21 cellular contexts compared by ENCODE assay signal in the genomic region with DNA sequence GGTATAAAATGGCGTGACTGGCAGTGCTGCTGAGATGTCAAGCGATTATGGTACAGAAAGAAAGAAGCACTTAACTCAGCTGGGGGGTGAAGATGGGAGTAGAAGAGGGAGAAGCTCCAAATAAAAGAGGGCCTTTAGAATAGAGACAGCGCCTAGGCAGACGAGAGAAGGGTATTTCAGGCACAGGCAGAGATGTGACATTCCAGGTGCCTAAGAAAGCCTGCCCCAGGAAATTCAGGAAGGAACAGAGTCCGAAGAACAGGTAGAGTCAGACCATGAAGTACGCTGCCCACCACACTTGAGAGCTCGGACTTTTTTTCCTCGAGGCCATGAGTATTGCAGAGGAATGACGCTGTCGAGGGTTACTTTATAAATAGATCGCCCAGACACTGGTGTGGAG.
A peak's percentile ranks its signal among the peaks of the same experiment; 100 is the strongest.
DNase-seq lines count a peak whose midpoint lies in the region; ATAC-seq, FAIRE-seq and TF ChIP-seq lines count a peak whose summit lies in the region.
"Had no signal": no experiment of that assay in that cellular context is flagged by ENCODE, and none has a peak within 500 bp of the region (broad histone marks: within the 10 kb centered on the region; RNA-seq: fewer than 3 reads in every experiment).

No MANE protein-coding gene starts in this region.

- H2AK5ac ChIP-seq in H1 (ENCODE audit: low read depth, low read length), result no peak overlapping the region

- H3K27ac ChIP-seq in GM23338 (ENCODE audit: low read depth) (no peak overlapping the region), SJCRH30 (peak overlapping the region; percentile 91), H1 (ENCODE audit: low read depth, low read length) (no peak overlapping the region), lower lobe of right lung (no peak overlapping the region)
- H3K27ac ChIP-seq: A549 had no signal

- TF ChIP-seq POLR2A in H1 (IDR thresholded peaks at IDR 0.05; ENCODE audit: control extremely low read depth in 1 of 2, low read depth in 2 of 2, low read length in 2 of 2), result no peak
- TF ChIP-seq POLR2A in GM18505 (IDR thresholded peaks at IDR 0.05; ENCODE audit: borderline replicate concordance, extremely low read depth, insufficient read depth, insufficient read length), result no peak

- no peaks in the 10 kb centered on the region for H3F3A ChIP-seq in GM23338 (replicated peaks; ENCODE audit: low read depth)

- H2AFZ ChIP-seq in GM23338, result peak overlapping the region; percentile 84
- peak overlapping the region; percentile 61; the same call in 1 of the 2 replicates for H2AFZ ChIP-seq in H1 (ENCODE audit: low read length)

- H3K79me1 ChIP-seq in H1 (ENCODE audit: low read depth, low read length), result no peaks in the 10 kb centered on the region

- H3K27ac Mint-ChIP-seq in GM23338, result no peak overlapping the region
- H3K27ac Mint-ChIP-seq: CD4-positive, alpha-beta memory T cell; H9 had no signal

- WGBS in H1 (ENCODE audit: extremely low coverage in 1 of 2, insufficient coverage in 1 of 2, insufficient read length in 1 of 2, insufficient replicate concordance in 2 of 2, low coverage in 1 of 2, low lambda C conversion rate in 2 of 2, missing lambda C conversion rate in 1 of 2), 2 experiments, result 88% methylated on average over 11 of the region's 11 CpGs; no CpG with 5 or more reads in 1 of the 2 experiments

- no peaks in the 10 kb centered on the region for H3K79me2 ChIP-seq in GM23338 (replicated peaks; ENCODE audit: insufficient read depth)
- no peaks in the 10 kb centered on the region for H3K79me2 ChIP-seq in H1 (ENCODE audit: control insufficient read depth in 1 of 2, insufficient read depth in 2 of 2, low read length in 2 of 2)

- no peak overlapping the region for H2BK20ac ChIP-seq in H1 (ENCODE audit: low read length)

- no peaks in the 10 kb centered on the region for H3K23me2 ChIP-seq in H1 (ENCODE audit: low read depth, low read length)

- POLR2A ChIA-PET in H1 (lab: Charles Lee; ENCODE audit: partially characterized antibody), result no interaction called here

- CTCF ChIA-PET in H1 (lab: Charles Lee; ENCODE audit: partially characterized antibody), result interaction anchor here (2.4 kb wide), 1 partner anchor 9 kb away, joined by 11 read pairs; no protein-coding TSS in a partner anchor

- no peaks in the 10 kb centered on the region for H3K36me3 ChIP-seq in GM23338 (ENCODE audit: insufficient read depth)
- no peaks in the 10 kb centered on the region for H3K36me3 ChIP-seq in SJCRH30
- H3K36me3 ChIP-seq in H1 (ENCODE audit: control insufficient read depth in 2 of 4, insufficient read depth in 4 of 4, low read length in 3 of 4), result no peaks in the 10 kb centered on the region
- H3K36me3 ChIP-seq in lower lobe of right lung, result no peaks in the 10 kb centered on the region

- H3K4ac ChIP-seq in H1 (replicated peaks; ENCODE audit: insufficient read length, low read depth, low read length), result no peak overlapping the region

- no peak for TF ChIP-seq EP300 in H1 (IDR thresholded peaks at IDR 0.05; ENCODE audit: borderline replicate concordance in 1 of 2, low read depth in 2 of 2, low read length in 2 of 2)

- H3K9me3 ChIP-seq in SJCRH30 (replicated peaks) (no peaks in the 10 kb centered on the region), H1 (ENCODE audit: insufficient read depth in 2 of 2, low read depth in 1 of 2, low read length in 1 of 2) (no peaks in the 10 kb centered on the region), lower lobe of right lung (no peaks in the 10 kb centered on the region)
- H3K9me3 ChIP-seq: A549 had no signal

- DNase-seq in GM23338 (ENCODE audit: low spot score) (peak; percentile 22), SJCRH30 (peak in 1 of 2 experiments; percentile 14), H1 (ENCODE audit: low read depth in 1 of 2, low spot score in 2 of 2) (no peak), lower lobe of right lung (no peak), cortex of kidney (lab: John Stamatoyannopoulos, UW) (no peak)
- DNase-seq: 8988T; ACHN; C1 segment of cervical spinal cord; Calu3; CD4-positive, alpha-beta memory T cell; COR-L47; DMS53; DMS79 treated with DMSO at 0.1 percent for 48 hours; GOT3; H9 had no signal

- H4K20me1 ChIP-seq in GM23338 (replicated peaks; ENCODE audit: insufficient read depth) (no peaks in the 10 kb centered on the region), H1 (replicated peaks in 1 of 2; ENCODE audit: control insufficient read depth in 1 of 2, insufficient read depth in 2 of 2, low read length in 2 of 2) (no peaks in the 10 kb centered on the region)

- H2BK120ac ChIP-seq in H1 (replicated peaks; ENCODE audit: low read depth, low read length), result no peak overlapping the region

- H3K9ac ChIP-seq in H1 (replicated peaks in 1 of 4; ENCODE audit: extremely low read depth in 1 of 4, low read depth in 3 of 4, low read length in 3 of 4), result no peak overlapping the region

- peak overlapping the region; percentile 32; the same call in 1 of the 2 replicates for H3K18ac ChIP-seq in H1 (ENCODE audit: extremely low read depth, low read length)

- TF ChIP-seq CTCF in GM23338 (conservative IDR thresholded peaks at IDR 0.05; ENCODE audit: low read depth in 2 of 2), result no peak
- TF ChIP-seq CTCF in H1 (IDR thresholded peaks at IDR 0.05; ENCODE audit: control extremely low read depth in 1 of 3, insufficient read depth in 1 of 3, low read depth in 1 of 3, low read length in 3 of 3), result no peak
- TF ChIP-seq CTCF in lower lobe of right lung (IDR thresholded peaks at IDR 0.05), result no peak

- H4K5ac ChIP-seq in H1 (ENCODE audit: insufficient read length, low read depth, low read length), result no peak overlapping the region

- H3K4me3 ChIP-seq in GM23338 (no peak overlapping the region), SJCRH30 (no peak overlapping the region), H1 (ENCODE audit: extremely low read depth in 1 of 4, insufficient read depth in 2 of 4, low read depth in 3 of 4, low read length in 4 of 4) (no peak overlapping the region), lower lobe of right lung (no peak overlapping the region)
- H3K4me3 ChIP-seq: A549 had no signal

- FAIRE-seq in H1 (lab: Jason Lieb, UNC), result no peak
- FAIRE-seq: A549, G401.6, GM19239 had no signal

- H4K91ac ChIP-seq in H1 (replicated peaks; ENCODE audit: insufficient read length, low read length), result no peak overlapping the region

- H3K9me3 Mint-ChIP-seq in GM23338, result no peaks in the 10 kb centered on the region
- H3K9me3 Mint-ChIP-seq: CD4-positive, alpha-beta memory T cell; H9 had no signal

- H3K27me3 ChIP-seq in GM23338 (ENCODE audit: insufficient read depth) (no peaks in the 10 kb centered on the region), SJCRH30 (no peaks in the 10 kb centered on the region), H1 (replicated peaks in 1 of 4; ENCODE audit: control insufficient read depth in 3 of 4, extremely low read depth in 1 of 4, insufficient read depth in 3 of 4, low read length in 3 of 4) (no peaks in the 10 kb centered on the region), lower lobe of right lung (ENCODE audit: low read depth) (no peaks in the 10 kb centered on the region)

- no peak overlapping the region for H3K4me3 Mint-ChIP-seq in GM23338
- H3K4me3 Mint-ChIP-seq: CD4-positive, alpha-beta memory T cell; H9 had no signal

- no peak overlapping the region for H2BK5ac ChIP-seq in H1 (ENCODE audit: low read depth, low read length)

- H3K14ac ChIP-seq in H1 (ENCODE audit: insufficient read length), result no peak overlapping the region

- H3K23ac ChIP-seq in H1 (ENCODE audit: insufficient read length), result no peak overlapping the region

- H3K56ac ChIP-seq in H1 (replicated peaks; ENCODE audit: insufficient read length, low read depth, low read length), result no peak overlapping the region

- peaks cover 6% of the 10 kb centered on the region; the same call in 1 of the 3 replicates for H3K4me1 Mint-ChIP-seq in GM23338

- ATAC-seq in GM23338 (peak; percentile 57), GM18505 (IDR thresholded peaks at IDR 0.05; ENCODE audit: unreplicated experiment) (no peak), esophagus mucosa (no peak), lower lobe of right lung (no peak)
- ATAC-seq: A549, HCT116 had no signal

- 0 out of 2 replicates have a peak overlapping the region, but pooled peaks have one; percentile 50 for H2BK12ac ChIP-seq in H1 (ENCODE audit: low read depth, low read length)

- no peak for TF ChIP-seq RAD21 in H1 (IDR thresholded peaks at IDR 0.05 in 1 of 2, conservative IDR thresholded peaks at IDR 0.05 in 1 of 2; ENCODE audit: low read depth in 2 of 2, low read length in 2 of 2)

- peaks cover 8% of the 10 kb centered on the region for H3K4me1 ChIP-seq in GM23338 (ENCODE audit: insufficient read depth)
- H3K4me1 ChIP-seq in SJCRH30, result peaks cover 15% of the 10 kb centered on the region
- peaks cover 0 to 6% (median 4%) of the 10 kb centered on the region in 4 experiments; a peak in 3 of 7 replicates for H3K4me1 ChIP-seq in H1 (replicated peaks in 1 of 4; ENCODE audit: control insufficient read depth in 3 of 4, insufficient read depth in 4 of 4, low read length in 3 of 4)
- no peaks in the 10 kb centered on the region for H3K4me1 ChIP-seq in lower lobe of right lung
- H3K4me1 ChIP-seq: A549 had no signal

- H3K4me2 ChIP-seq in GM23338, result no peak overlapping the region
- H3K4me2 ChIP-seq in H1 (ENCODE audit: insufficient read depth in 1 of 2, low read depth in 2 of 2, low read length in 2 of 2), result no peak overlapping the region; a peak in 1 of 4 replicates
- H3K4me2 ChIP-seq: A549 had no signal

- no peaks in the 10 kb centered on the region for H3K9me2 ChIP-seq in GM23338 (ENCODE audit: insufficient read depth)

- H3K36me3 Mint-ChIP-seq in GM23338 (ENCODE audit: low read depth), result no peaks in the 10 kb centered on the region
- H3K36me3 Mint-ChIP-seq: CD4-positive, alpha-beta memory T cell had no signal

- intact Hi-C loops in lower lobe of right lung (cut with DNase I), result no loop called here

- no peak overlapping the region for H4K8ac ChIP-seq in H1 (ENCODE audit: extremely low read depth, insufficient read depth, low read length)

- H2BK15ac ChIP-seq in H1 (ENCODE audit: low read length), result no peak overlapping the region

- H3K27me3 Mint-ChIP-seq in GM23338 (ENCODE audit: insufficient read depth, low read depth, poor library complexity), result no peaks in the 10 kb centered on the region

TF ChIP-seq in GM23338, 12 proteins besides CTCF, POLR2A, EP300 and RAD21 (continues in another document):
- no peak for TF ChIP-seq POLR2AphosphoS5 (IDR thresholded peaks at IDR 0.05; ENCODE audit: low read depth)
- TF ChIP-seq CREB1 (CRISPR knock-in tag; IDR thresholded peaks at IDR 0.05; ENCODE audit: low read depth), result no peak
- TF ChIP-seq ZNF114 (CRISPR knock-in tag; IDR thresholded peaks at IDR 0.05), result no peak

TF ChIP-seq in H1, 55 proteins besides CTCF, POLR2A, EP300 and RAD21 (continues in another document):
- TF ChIP-seq RNF2 (IDR thresholded peaks at IDR 0.05; ENCODE audit: borderline replicate concordance, low read depth, low read length, missing control alignments, poor library complexity, severe bottlenecking) (no peak), EGR1 (IDR thresholded peaks at IDR 0.05; ENCODE audit: borderline replicate concordance, low read depth, low read length) (no peak), FOSL1 (IDR thresholded peaks at IDR 0.05; ENCODE audit: insufficient read depth, low read depth, low read length) (no peak), EZH2 (IDR thresholded peaks at IDR 0.05; ENCODE audit: low read depth, low read length, severe bottlenecking) (no peak), KDM4A (IDR thresholded peaks at IDR 0.05; ENCODE audit: low read depth, low read length, severe bottlenecking) (no peak), CHD1 (IDR thresholded peaks at IDR 0.05; ENCODE audit: low read depth, low read length) (no peak)
